In the genomic region with DNA sequence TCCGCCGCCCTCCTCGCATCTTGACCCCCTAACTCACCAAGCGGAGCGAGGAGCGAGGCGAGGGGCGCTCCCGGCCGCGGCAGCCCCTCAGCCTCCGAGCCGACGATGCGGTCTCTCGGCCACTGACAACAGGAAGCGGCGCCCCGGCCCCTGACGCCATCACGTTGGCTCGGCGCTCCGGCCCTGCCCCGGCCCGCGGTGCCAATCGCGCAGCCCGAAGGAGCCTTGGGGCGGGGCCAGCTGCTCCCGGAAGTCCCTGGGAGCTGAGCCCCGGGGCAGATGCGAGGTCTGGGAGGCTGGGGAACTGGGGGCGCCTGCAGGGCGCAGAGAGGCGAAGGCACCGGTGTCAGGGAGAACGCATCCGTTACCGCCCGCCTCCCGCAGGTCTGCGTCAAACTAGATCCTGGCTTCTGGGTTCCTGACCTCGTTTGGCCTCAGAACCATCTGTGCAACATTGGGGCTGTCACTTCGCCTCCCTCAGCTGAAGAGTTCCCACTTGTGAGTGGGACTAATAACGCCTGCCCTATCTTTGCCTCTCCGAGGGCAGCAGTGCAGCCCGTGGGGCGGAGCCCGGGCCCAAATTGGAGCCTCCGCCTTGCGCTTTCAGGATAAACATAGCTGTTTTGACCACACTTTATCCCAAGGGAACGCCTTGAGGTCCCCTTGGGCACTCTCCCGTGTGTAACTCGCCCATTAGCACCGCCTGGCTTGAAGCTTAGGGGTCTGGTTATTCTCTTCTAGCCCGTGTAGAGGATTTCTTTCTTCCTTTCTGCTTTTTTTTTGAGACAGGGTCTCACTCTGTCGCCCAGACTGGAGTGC, we compare ENCODE assay signal across 8 cellular contexts. TPM values are rescaled to one million over a fixed set of nuclear protein-coding genes. Genes with fewer than 3 reads are reported as not detected.
A peak's percentile ranks its signal among the peaks of the same experiment; 100 is the strongest.
DNase-seq lines count a peak whose midpoint lies in the region; ATAC-seq lines count a peak whose summit lies in the region.
"Not testable (repeated sequence)": the region's sequence is repeated elsewhere in the genome, so short reads cannot be mapped to it uniquely, and the experiment has no call there.

Gene PLEKHM1 (minus strand): TSS at position 107 of the 819 bp plus-strand sequence. CDS start 8,237 bp downstream, outside the sequence.

- ATAC-seq in GM19372 (IDR thresholded peaks at IDR 0.05; ENCODE audit: low read depth, unreplicated experiment) (peak; percentile 93), HG03469 (IDR thresholded peaks at IDR 0.05; ENCODE audit: unreplicated experiment) (peak; percentile 83), left lobe of liver (peak; percentile 93)

- peaks cover 27% of the 10 kb centered on the region for H3K36me3 Mint-ChIP-seq in dendritic cell treated with granulocyte-macrophage colony-stimulating factor and Interleukin-4, amounts not matched to agents 40 ng/mL and 50 ng/mL, for 4 days (ENCODE audit: low read depth)

- DNase-seq in C1 segment of cervical spinal cord (lab: John Stamatoyannopoulos, UW) = peak in 13 of 14 donors; percentile 25 to 83 (median 64)
- peak; percentile 79 for DNase-seq in NCI-H748 (lab: John Stamatoyannopoulos, UW; ENCODE audit: unreplicated experiment)
- DNase-seq in activated CD4-positive, alpha-beta T cell treated with anti-CD3 and anti-CD28 coated beads, Interleukin-2, amount 50 U/mL, for 4 hours = peak; percentile 64 to 65
- DNase-seq in left lobe of liver (ENCODE audit: low spot score) = peak; percentile 88
- peak; percentile 86 for DNase-seq in stimulated activated CD4-positive, alpha-beta T cell treated with anti-CD3 and anti-CD28 coated beads, Interleukin-1b, Interleukin-23, amount 100 ng/mL, for 48 hours

- peak within 1 kb of the TSS; percentile 94 for H3K27ac Mint-ChIP-seq in dendritic cell treated with granulocyte-macrophage colony-stimulating factor and Interleukin-4, amounts not matched to agents 40 ng/mL and 50 ng/mL, for 4 days

- H3K27me3 Mint-ChIP-seq in dendritic cell treated with granulocyte-macrophage colony-stimulating factor and Interleukin-4, amounts not matched to agents 40 ng/mL and 50 ng/mL, for 4 days = not testable (repeated sequence)

- H3K4me3 Mint-ChIP-seq in dendritic cell treated with granulocyte-macrophage colony-stimulating factor and Interleukin-4, amounts not matched to agents 40 ng/mL and 50 ng/mL, for 4 days = peak within 1 kb of the TSS; percentile 82

- H3K9me3 Mint-ChIP-seq in dendritic cell treated with granulocyte-macrophage colony-stimulating factor and Interleukin-4, amounts not matched to agents 40 ng/mL and 50 ng/mL, for 4 days = not testable (repeated sequence)

- H3K4me1 Mint-ChIP-seq in dendritic cell treated with granulocyte-macrophage colony-stimulating factor and Interleukin-4, amounts not matched to agents 40 ng/mL and 50 ng/mL, for 4 days (ENCODE audit: low read depth) = peaks cover 42% of the 10 kb centered on the region

- intact Hi-C loops in dendritic cell treated with granulocyte-macrophage colony-stimulating factor and Interleukin-4, amounts not matched to agents 40 ng/mL and 50 ng/mL, for 4 days (cut with micrococcal nuclease) = not testable (repeated sequence)

RNA-seq across cellular contexts. Expression of gene PLEKHM1, which starts in this region (rescaled TPM):
- 23.7 TPM for total RNA-seq in left lobe of liver

Comparison
In these comparisons a context has a peak if more than half of its experiments do, and no peak if none do; other contexts are left out.
1. Peak in every context shown above with its lines: DNase-seq and ATAC-seq.